1 cellular context compared by ENCODE assay signal in genomic region chr1:156652131-156652991, GRCh38.
TF ChIP-seq lines count a peak whose summit lies in the region.

No MANE protein-coding gene starts in this region.

TF ChIP-seq in GM12878, 131 proteins besides CTCF, POLR2A, EP300 and RAD21:
- TF ChIP-seq REST (IDR thresholded peaks at IDR 0.05; ENCODE audit: low read depth, low read length) (peak; percentile 87), SPI1 (IDR thresholded peaks at IDR 0.05; ENCODE audit: borderline replicate concordance, insufficient read depth, low read depth, low read length) (no peak)
